ENCODE assay signal across 10 cellular contexts in the genomic region with DNA sequence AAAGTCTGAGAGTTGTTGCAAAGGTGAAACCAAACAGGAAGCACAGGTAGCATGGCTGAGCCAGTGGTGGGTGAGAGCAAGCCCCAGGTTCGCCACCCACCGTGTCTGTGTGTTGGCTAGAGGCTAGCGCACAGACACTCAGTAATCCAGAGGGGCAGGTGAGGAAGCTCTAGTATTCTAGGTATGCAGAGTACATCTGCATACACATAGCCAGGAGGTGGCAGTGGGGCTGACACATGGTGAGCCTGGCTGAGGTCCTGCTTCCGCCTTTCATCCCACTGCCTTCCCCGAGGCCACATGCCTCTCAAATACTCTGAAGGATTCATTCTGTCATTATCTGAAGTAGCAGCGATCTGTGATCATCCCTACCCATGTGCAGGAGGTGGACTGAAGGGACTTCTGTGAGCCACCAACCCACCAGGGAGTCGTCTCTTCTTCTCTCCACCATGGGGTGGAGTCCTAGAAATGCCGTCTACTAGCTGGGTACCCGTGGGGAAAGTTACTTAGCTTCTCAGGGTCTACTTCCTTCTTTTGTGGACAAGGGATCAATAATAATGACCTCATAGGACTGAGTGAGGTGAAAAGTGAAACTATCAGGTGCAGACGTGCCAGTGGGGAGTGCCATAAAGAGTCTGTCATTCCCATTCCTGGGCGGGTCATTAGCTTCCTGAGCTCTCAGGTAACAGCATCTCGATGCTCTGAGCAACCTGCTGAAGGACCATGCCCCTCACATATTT. TPM values are rescaled to one million over a fixed set of nuclear protein-coding genes. Genes with fewer than 3 reads are reported as not detected.
A peak's percentile ranks its signal among the peaks of the same experiment; 100 is the strongest.
DNase-seq lines count a peak whose midpoint lies in the region; ATAC-seq and TF ChIP-seq lines count a peak whose summit lies in the region.
"Had no signal": no experiment of that assay in that cellular context is flagged by ENCODE, and none has a peak within 500 bp of the region (broad histone marks: within the 10 kb centered on the region; RNA-seq: fewer than 3 reads in every experiment).

No MANE protein-coding gene starts in this region.

- CTCF ChIA-PET in activated naive CD4-positive, alpha-beta T cell treated with anti-CD3 and anti-CD28 coated beads for 36 hours (lab: Charles Lee) = interaction anchor here (0.8 to 2.8 kb wide), 6 partner anchors 26 to 92 kb away, joined by 3 to 20 read pairs (median 4); a partner anchor contains a TSS

- H3K27ac Mint-ChIP-seq in activated naive CD4-positive, alpha-beta T cell treated with anti-CD3 and anti-CD28 coated beads, Interleukin-2, amount 50 U/mL, for 24 hours = peak overlapping the region; percentile 32
- no peak overlapping the region for H3K27ac Mint-ChIP-seq in activated naive CD4-positive, alpha-beta T cell treated with anti-CD3 and anti-CD28 coated beads for 36 hours

- H3K36me3 ChIP-seq in transverse colon (peaks cover 0 to 45% (median 9%) of the 10 kb centered on the region in 4 donors), esophagus muscularis mucosa (peaks cover 57 to 98% (median 80%) of the 10 kb centered on the region in 4 donors)

- no peak overlapping the region for H3K4me3 Mint-ChIP-seq in activated naive CD4-positive, alpha-beta T cell treated with anti-CD3 and anti-CD28 coated beads, Interleukin-2, amount 50 U/mL, for 24 hours
- H3K4me3 Mint-ChIP-seq in activated naive CD4-positive, alpha-beta T cell treated with anti-CD3 and anti-CD28 coated beads for 36 hours = no peak overlapping the region

- H3K27me3 ChIP-seq in transverse colon (no peaks in the 10 kb centered on the region), esophagus muscularis mucosa (no peaks in the 10 kb centered on the region)
- H3K27me3 ChIP-seq: neutrophil had no signal

- no peaks in the 10 kb centered on the region for H3K9me3 ChIP-seq in transverse colon
- no peaks in the 10 kb centered on the region for H3K9me3 ChIP-seq in esophagus muscularis mucosa
- H3K9me3 ChIP-seq: neutrophil had no signal

- H3K4me3 ChIP-seq in transverse colon (no peak overlapping the region), esophagus muscularis mucosa (no peak overlapping the region)

- 66% methylated on average over 12 of the region's 12 CpGs; no CpG with 5 or more reads in 1 of the 2 donors for WGBS in transverse colon (ENCODE audit: low coverage in 1 of 2), 2 donors
- WGBS in esophagus muscularis mucosa = 74% methylated on average over 12 of the region's 12 CpGs

- no peaks in the 10 kb centered on the region for H3K9me3 Mint-ChIP-seq in activated naive CD4-positive, alpha-beta T cell treated with anti-CD3 and anti-CD28 coated beads, Interleukin-2, amount 50 U/mL, for 24 hours
- no peaks in the 10 kb centered on the region for H3K9me3 Mint-ChIP-seq in activated naive CD4-positive, alpha-beta T cell treated with anti-CD3 and anti-CD28 coated beads for 36 hours

- H3K4me1 ChIP-seq in transverse colon (peaks cover 0 to 5% (median 0%) of the 10 kb centered on the region in 4 donors), esophagus muscularis mucosa (no peaks in the 10 kb centered on the region)

- H3K27ac ChIP-seq in transverse colon (no peak overlapping the region), esophagus muscularis mucosa (replicated peaks in 1 of 4) (no peak overlapping the region)
- H3K27ac ChIP-seq: neutrophil had no signal

- peak; percentile 43 for ATAC-seq in HG03039 (IDR thresholded peaks at IDR 0.05; ENCODE audit: unreplicated experiment)

- TF ChIP-seq CTCF in transverse colon (IDR thresholded peaks at IDR 0.05) (no peak), esophagus muscularis mucosa (IDR thresholded peaks at IDR 0.05) (no peak)

- no peaks in the 10 kb centered on the region for H3K27me3 Mint-ChIP-seq in activated naive CD4-positive, alpha-beta T cell treated with anti-CD3 and anti-CD28 coated beads, Interleukin-2, amount 50 U/mL, for 24 hours
- no peaks in the 10 kb centered on the region for H3K27me3 Mint-ChIP-seq in activated naive CD4-positive, alpha-beta T cell treated with anti-CD3 and anti-CD28 coated beads for 36 hours (ENCODE audit: low read depth)

- in situ Hi-C loops in transverse colon (cut with MboI; ENCODE audit: low pct_ligation_motif_present in 1 of 4, low pct_unique_long_range_greater_than_20kb in 1 of 4, low sequenced_read_pairs in 3 of 4) = loop anchor here in 1 of 4 donors (25.0 kb wide), 1 partner anchor 231 kb away; no protein-coding TSS in a partner anchor

- TF ChIP-seq EP300 in transverse colon (IDR thresholded peaks at IDR 0.05; ENCODE audit: low read depth) (no peak), esophagus muscularis mucosa (IDR thresholded peaks at IDR 0.05) (no peak)

- H3K4me1 Mint-ChIP-seq in activated naive CD4-positive, alpha-beta T cell treated with anti-CD3 and anti-CD28 coated beads, Interleukin-2, amount 50 U/mL, for 24 hours = peaks cover 40% of the 10 kb centered on the region
- peaks cover 35% of the 10 kb centered on the region for H3K4me1 Mint-ChIP-seq in activated naive CD4-positive, alpha-beta T cell treated with anti-CD3 and anti-CD28 coated beads for 36 hours (ENCODE audit: low read depth)

- no peak for DNase-seq in activated naive CD4-positive, alpha-beta T cell treated with anti-CD3 and anti-CD28 coated beads for 36 hours
- DNase-seq in SW480 (ENCODE audit: low spot score) (peak; percentile 39), transverse colon (peak; percentile 27), hepatic stellate cell (ENCODE audit: low spot score) (no peak), anterior cingulate cortex (lab: John Stamatoyannopoulos, UW) (no peak), esophagus muscularis mucosa (ENCODE audit: extremely low spot score) (no peak)

- peaks cover 25% of the 10 kb centered on the region for H3K36me3 Mint-ChIP-seq in activated naive CD4-positive, alpha-beta T cell treated with anti-CD3 and anti-CD28 coated beads, Interleukin-2, amount 50 U/mL, for 24 hours
- peaks cover 38% of the 10 kb centered on the region for H3K36me3 Mint-ChIP-seq in activated naive CD4-positive, alpha-beta T cell treated with anti-CD3 and anti-CD28 coated beads for 36 hours (ENCODE audit: low read depth)

- intact Hi-C loops in activated naive CD4-positive, alpha-beta T cell treated with anti-CD3 and anti-CD28 coated beads for 36 hours (cut with micrococcal nuclease) = no loop called here
- intact Hi-C loops in transverse colon (cut with DNase I; ENCODE audit: low total_unique reads) = no loop called here
- intact Hi-C loops in esophagus muscularis mucosa (cut with DNase I) = no loop called here

- no peak for TF ChIP-seq POLR2A in transverse colon (IDR thresholded peaks at IDR 0.05)
- TF ChIP-seq POLR2A in esophagus muscularis mucosa (IDR thresholded peaks at IDR 0.05; ENCODE audit: low read depth) = no peak

RNA-seq across cellular contexts. Expression of a gene that starts 36.0 kb away (rescaled TPM):
- total RNA-seq in activated naive CD4-positive, alpha-beta T cell treated with anti-CD3 and anti-CD28 coated beads for 36 hours = 10 to 100 TPM; 41.6 to 41.9 TPM
- 10 to 100 TPM in 1 of 4 donors, 1 to 10 TPM in 2, not detected in 1; 6.4 to 24.3 (median 9.3) TPM for total RNA-seq in transverse colon
- total RNA-seq in esophagus muscularis mucosa = 10 to 100 TPM; 22.4 to 75.1 (median 58.1) TPM
- total RNA-seq: NCI-H460 had no signal

RNA-seq across cellular contexts. Expression of a gene that starts 58.3 kb away (rescaled TPM):
- under 1 TPM; 0.21 to 0.44 TPM for total RNA-seq in activated naive CD4-positive, alpha-beta T cell treated with anti-CD3 and anti-CD28 coated beads for 36 hours
- total RNA-seq in transverse colon (not detected), esophagus muscularis mucosa (under 1 TPM in 3 of 4 donors, not detected in 1; 0.23 to 0.42 (median 0.39) TPM)
- total RNA-seq: NCI-H460 had no signal

Comparison
In these comparisons a context has a peak if more than half of its experiments do, and no peak if none do; other contexts are left out.
1. DNase-seq: peak in SW480 (single experiment) and transverse colon (single experiment); none in activated naive CD4-positive, alpha-beta T cell treated with anti-CD3 and anti-CD28 coated beads for 36 hours (single experiment), hepatic stellate cell (single experiment), anterior cingulate cortex (0 of 58) and esophagus muscularis mucosa (single experiment).